ENCODE assay signal across 8 cellular contexts in genomic region chr11:74262725-74263124, GRCh38. TPM values are rescaled to one million over a fixed set of nuclear protein-coding genes. Genes with fewer than 3 reads are reported as not detected.
"Had no signal": no experiment of that assay in that cellular context is flagged by ENCODE, and none has a peak within 500 bp of the region (broad histone marks: within the 10 kb centered on the region; RNA-seq: fewer than 3 reads in every experiment).

No MANE protein-coding gene starts in this region.

- DNase-seq: GDM1, GF-D8 had no signal

- H3K4me3 ChIP-seq: GM12878 had no signal

- FAIRE-seq: G401.6, GM12878, GM12891, GM12892, GM18507, GM19239 had no signal

- ATAC-seq: GM12878 had no signal

RNA-seq across cellular contexts. Expression of gene P4HA3, which starts 48.7 kb away (rescaled TPM):
- total RNA-seq: GM12878 had no signal
